Comparison of ENCODE assay signal across 23 cellular contexts in genomic region chr16:7746971-7747370, GRCh38.
"Had no signal": no experiment of that assay in that cellular context is flagged by ENCODE, and none has a peak within 500 bp of the region (broad histone marks: within the 10 kb centered on the region; RNA-seq: fewer than 3 reads in every experiment).

No MANE protein-coding gene starts in this region.

- H3K4me1 ChIP-seq: parathyroid adenoma, psoas muscle, right lobe of liver, spleen, tibial artery, upper lobe of left lung, uterus had no signal

- H3K27me3 ChIP-seq: hepatocyte, right lobe of liver, spleen, tibial artery, upper lobe of left lung, uterus had no signal

- H3K36me3 ChIP-seq: right lobe of liver, spleen, tibial artery, upper lobe of left lung, uterus had no signal

- H2AFZ ChIP-seq: hepatocyte, parathyroid adenoma had no signal

- H3K27ac ChIP-seq: epithelial cell of prostate, hepatocyte, parathyroid adenoma, psoas muscle, right lobe of liver, spleen, tibial artery, upper lobe of left lung, uterus had no signal

- H3K9me3 ChIP-seq: psoas muscle, right lobe of liver, tibial artery, upper lobe of left lung, uterus had no signal

- H3K9ac ChIP-seq: parathyroid adenoma had no signal

- H3K79me2 ChIP-seq: hepatocyte, parathyroid adenoma had no signal

- H3K4me2 ChIP-seq: hepatocyte had no signal

- H3K4me3 ChIP-seq: hepatocyte, lung, psoas muscle, right lobe of liver, spleen, tibial artery, upper lobe of left lung, uterus had no signal

- DNase-seq: effector memory CD8-positive, alpha-beta T cell; foreskin melanocyte; head of caudate nucleus; kidney; left cardiac atrium; left ventricle myocardium superior; mesendoderm; naive B cell; occipital lobe; psoas muscle; retina; right lobe of liver; spleen; stimulated activated CD4-positive, alpha-beta T cell treated with anti-CD3 and anti-CD28 coated beads, Interleukin-15, amount 100 ng/mL, for 24 hours; stimulated activated CD4-positive, alpha-beta T cell treated with anti-CD3 and anti-CD28 coated beads, Interleukin-1b, Interleukin-23, amount 100 ng/mL, for 48 hours; stimulated activated CD4-positive, alpha-beta T cell treated with anti-CD3 and anti-CD28 coated beads, Interleukin-4, amount 100 ng/mL, for 24 hours; tibial artery; upper lobe of left lung; uterus had no signal
